13 cellular contexts compared by ENCODE assay signal in genomic region chr6:125745281-125746018, GRCh38. TPM values are rescaled to one million over a fixed set of nuclear protein-coding genes. Genes with fewer than 3 reads are reported as not detected.
DNase-seq lines count a peak whose midpoint lies in the region; ATAC-seq and TF ChIP-seq lines count a peak whose summit lies in the region.
"Had no signal": no experiment of that assay in that cellular context is flagged by ENCODE, and none has a peak within 500 bp of the region (broad histone marks: within the 10 kb centered on the region; RNA-seq: fewer than 3 reads in every experiment).

No MANE protein-coding gene starts in this region.

- H3K4ac ChIP-seq in neuronal stem cell (ENCODE audit: low read length): no peak overlapping the region

- no peak overlapping the region for H2BK15ac ChIP-seq in neuronal stem cell (ENCODE audit: low read length)

- H3K9me2 ChIP-seq in GM23338 (ENCODE audit: insufficient read depth): no peaks in the 10 kb centered on the region
- H3K9me2 ChIP-seq in OCI-LY1 (ENCODE audit: low read depth, low read length): no peaks in the 10 kb centered on the region

- no peaks in the 10 kb centered on the region for H3K79me1 ChIP-seq in neuronal stem cell (ENCODE audit: low read depth, low read length)

- H3K36me3 Mint-ChIP-seq in GM23338 (ENCODE audit: low read depth): no peaks in the 10 kb centered on the region; the same call in 2 of the 3 replicates

- intact Hi-C loops in right cardiac atrium (cut with DNase I): loop anchor here in 1 of 4 donors (5.0 kb wide), 1 partner anchor 433 kb away; no protein-coding TSS in a partner anchor

- H3F3A ChIP-seq in GM23338 (replicated peaks; ENCODE audit: low read depth) (peaks cover 21% of the 10 kb centered on the region), OCI-LY1 (ENCODE audit: insufficient read depth, low read length) (peaks cover 4% of the 10 kb centered on the region; the same call in 1 of the 2 replicates)

- TF ChIP-seq CTCF in GM23338 (conservative IDR thresholded peaks at IDR 0.05; ENCODE audit: low read depth in 2 of 2) (no peak), OCI-LY1 (IDR thresholded peaks at IDR 0.05; ENCODE audit: low read length) (no peak)

- H3K9me3 ChIP-seq in OCI-LY1 (ENCODE audit: low read length) (no peaks in the 10 kb centered on the region), right cardiac atrium (ENCODE audit: control insufficient read depth, low read length) (no peaks in the 10 kb centered on the region), neuronal stem cell (replicated peaks in 1 of 2; ENCODE audit: control insufficient read depth in 2 of 2, insufficient read depth in 1 of 2, low read depth in 1 of 2, low read length in 2 of 2) (no peaks in the 10 kb centered on the region)
- H3K9me3 ChIP-seq: BE2C had no signal

- no peaks in the 10 kb centered on the region; the same call in 2 of the 3 replicates for H3K9me3 Mint-ChIP-seq in GM23338
- H3K9me3 Mint-ChIP-seq: activated T-cell treated with anti-CD3 and anti-CD28 coated beads, Interleukin-2, amount 50 U/mL, for 24 hours had no signal

- H2BK120ac ChIP-seq in neuronal stem cell (ENCODE audit: low read depth, low read length): no peak overlapping the region

- H2BK5ac ChIP-seq in neuronal stem cell (ENCODE audit: low read length): no peak overlapping the region

- H3K4me3 Mint-ChIP-seq in GM23338: peak overlapping the region; percentile 78

- WGBS in right cardiac atrium: 73% methylated on average over 6 of the region's 6 CpGs
- no CpG with 5 or more reads among the region's 6 CpGs for WGBS in neuronal stem cell (ENCODE audit: extremely low coverage in 2 of 2, insufficient read length in 2 of 2, insufficient replicate concordance in 1 of 2), 2 donors

- ATAC-seq in GM23338: peak; percentile 14
- ATAC-seq in right cardiac atrium: no peak
- ATAC-seq: activated CD4-positive, CD25-positive, alpha-beta regulatory T cell treated with anti-CD3 and anti-CD28 coated beads, Interleukin-2, amount 50 U/mL, for 24 hours had no signal

- peak overlapping the region; percentile 96 for H3K9ac ChIP-seq in OCI-LY1 (ENCODE audit: low read length)
- no peak overlapping the region for H3K9ac ChIP-seq in neuronal stem cell (ENCODE audit: low read depth, low read length, poor library complexity)

- H3K27ac Mint-ChIP-seq in GM23338: peak overlapping the region; percentile 34; the same call in 1 of the 2 replicates
- H3K27ac Mint-ChIP-seq: activated T-cell treated with anti-CD3 and anti-CD28 coated beads, Interleukin-2, amount 50 U/mL, for 24 hours had no signal

- H4K8ac ChIP-seq in neuronal stem cell (ENCODE audit: low read depth, low read length): no peak overlapping the region

- peak overlapping the region; percentile 66 for H3K4me3 ChIP-seq in GM23338
- H3K4me3 ChIP-seq in OCI-LY1 (ENCODE audit: low read depth, low read length, poor library complexity, severe bottlenecking): peak overlapping the region; percentile 72
- no peak overlapping the region for H3K4me3 ChIP-seq in right cardiac atrium (ENCODE audit: low read length)
- no peak overlapping the region for H3K4me3 ChIP-seq in neuronal stem cell (ENCODE audit: low read length in 2 of 2)

- no peak overlapping the region for H4K91ac ChIP-seq in neuronal stem cell (ENCODE audit: low read depth, low read length, poor library complexity)

- no peak overlapping the region for H2BK12ac ChIP-seq in neuronal stem cell (ENCODE audit: low read length)

- H2AFZ ChIP-seq in GM23338 (no peak overlapping the region), OCI-LY1 (ENCODE audit: low read length) (no peak overlapping the region), neuronal stem cell (ENCODE audit: low read length) (no peak overlapping the region)

- H3K27me3 Mint-ChIP-seq in GM23338 (ENCODE audit: insufficient read depth, low read depth, poor library complexity): peaks cover 33% of the 10 kb centered on the region

- H3K4me2 ChIP-seq in GM23338 (peak overlapping the region; percentile 86), OCI-LY1 (ENCODE audit: low read length) (peak overlapping the region; percentile 92), neuronal stem cell (ENCODE audit: insufficient read depth, low read length, poor library complexity, severe bottlenecking) (no peak overlapping the region)

- peaks cover 56% of the 10 kb centered on the region for H3K4me1 ChIP-seq in GM23338 (ENCODE audit: insufficient read depth)
- peaks cover 73% of the 10 kb centered on the region for H3K4me1 ChIP-seq in OCI-LY1 (ENCODE audit: insufficient read depth, low read length, severe bottlenecking)
- no peaks in the 10 kb centered on the region for H3K4me1 ChIP-seq in right cardiac atrium (ENCODE audit: control insufficient read depth, insufficient read depth, low read length)
- peaks cover 6 to 12% of the 10 kb centered on the region in 2 donors for H3K4me1 ChIP-seq in neuronal stem cell (ENCODE audit: control insufficient read depth in 2 of 2, insufficient read depth in 1 of 2, low read depth in 1 of 2, low read length in 2 of 2)

- peaks cover 50% of the 10 kb centered on the region for H3K4me1 Mint-ChIP-seq in GM23338

- no peaks in the 10 kb centered on the region for H3K36me3 ChIP-seq in GM23338 (ENCODE audit: insufficient read depth)
- H3K36me3 ChIP-seq in OCI-LY1 (ENCODE audit: insufficient read depth, low read length): no peaks in the 10 kb centered on the region
- no peaks in the 10 kb centered on the region for H3K36me3 ChIP-seq in neuronal stem cell (replicated peaks in 1 of 2; ENCODE audit: control insufficient read depth in 2 of 2, insufficient read depth in 2 of 2, low read length in 2 of 2)
- H3K36me3 ChIP-seq: BE2C had no signal

- DNase-seq in GM23338 (ENCODE audit: low spot score): peak; percentile 73
- peak in 1 of 3 donors; percentile 11 for DNase-seq in right cardiac atrium
- DNase-seq in neuronal stem cell (ENCODE audit: low spot score): peak; percentile 21
- DNase-seq in effector CD8-positive, alpha-beta T cell (lab: John Stamatoyannopoulos, UW): no peak
- DNase-seq in HCEC 1CT: no peak
- no peak for DNase-seq in RKO (ENCODE audit: low spot score)
- DNase-seq in activated effector memory CD4-positive, alpha-beta T cell treated with anti-CD3 and anti-CD28 coated beads, Interleukin-2, amount 50 U/mL, for 16 hours: no peak
- DNase-seq: activated T-cell treated with anti-CD3 and anti-CD28 coated beads, Interleukin-2, amount 50 U/mL, for 24 hours; BE2C; MV-4-11 had no signal

- no peak overlapping the region for H3K23ac ChIP-seq in neuronal stem cell (ENCODE audit: low read depth, low read length, poor library complexity)

- H3K18ac ChIP-seq in neuronal stem cell (ENCODE audit: low read length): no peak overlapping the region

- H4K20me1 ChIP-seq in GM23338 (replicated peaks; ENCODE audit: insufficient read depth) (no peaks in the 10 kb centered on the region), OCI-LY1 (ENCODE audit: insufficient read depth, low read length) (no peaks in the 10 kb centered on the region)

- H3K27me3 ChIP-seq in GM23338 (ENCODE audit: insufficient read depth): peaks cover 27% of the 10 kb centered on the region
- H3K27me3 ChIP-seq in OCI-LY1 (ENCODE audit: insufficient read depth, low read length): no peaks in the 10 kb centered on the region
- no peaks in the 10 kb centered on the region for H3K27me3 ChIP-seq in right cardiac atrium (ENCODE audit: control insufficient read depth, insufficient read depth)
- H3K27me3 ChIP-seq in neuronal stem cell (ENCODE audit: control insufficient read depth in 3 of 3, insufficient read depth in 3 of 3, low read depth in 1 of 3, low read length in 3 of 3): peaks cover 14 to 96% (median 36%) of the 10 kb centered on the region in 3 experiments

- H3K79me2 ChIP-seq in GM23338 (replicated peaks; ENCODE audit: insufficient read depth) (peaks cover 21% of the 10 kb centered on the region), OCI-LY1 (ENCODE audit: insufficient read depth, low read length) (peaks cover 6% of the 10 kb centered on the region; the same call in 1 of the 2 replicates)

- H3K27ac ChIP-seq in GM23338 (ENCODE audit: low read depth): peak overlapping the region; percentile 43
- peak overlapping the region; percentile 98 for H3K27ac ChIP-seq in OCI-LY1 (ENCODE audit: low read depth, low read length, poor library complexity, severe bottlenecking)
- peak overlapping the region; percentile 23 for H3K27ac ChIP-seq in right cardiac atrium (ENCODE audit: low read length)
- no peak overlapping the region for H3K27ac ChIP-seq in neuronal stem cell (replicated peaks; ENCODE audit: low read length)

- no peak overlapping the region for H3K14ac ChIP-seq in neuronal stem cell (ENCODE audit: low read length)

- no peak overlapping the region for H2AK5ac ChIP-seq in neuronal stem cell (ENCODE audit: low read depth, low read length)

TF ChIP-seq in GM23338, 12 proteins besides CTCF, POLR2A, EP300 and RAD21:
- no peak for TF ChIP-seq ZNF114 (CRISPR knock-in tag; IDR thresholded peaks at IDR 0.05)
- TF ChIP-seq CREB1 (CRISPR knock-in tag; IDR thresholded peaks at IDR 0.05; ENCODE audit: low read depth): no peak
- no peak for TF ChIP-seq EZH2phosphoT487 (IDR thresholded peaks at IDR 0.05; ENCODE audit: unreplicated experiment)
- TF ChIP-seq NANOG (IDR thresholded peaks at IDR 0.05; ENCODE audit: borderline replicate concordance): peak; percentile 78; the same call in 1 of the 2 replicates

RNA-seq across cellular contexts. Expression of gene HEY2, which starts 4.0 kb away (rescaled TPM):
- 3.7 and 4.3 TPM in 2 replicates for total RNA-seq in GM23338 (2014; rRNA removed; shearing (Covaris generic))
- polyA plus RNA-seq in GM23338 (2016; fragmentation: Nextera tagmentation; extraction: Ambion mirVana) (7.7 and 8.5 TPM in 2 replicates), right cardiac atrium (3.1 TPM)
- 1 to 10 TPM; 2.6 to 6.0 (median 3.7) TPM for total RNA-seq in right cardiac atrium
- 0.36 TPM for polyA plus RNA-seq in neuronal stem cell (2013, experiment 1 of 2)
- 0.25 TPM for polyA plus RNA-seq in neuronal stem cell (2013, experiment 2 of 2)
- polyA plus RNA-seq: keratinocyte had no signal

RNA-seq across cellular contexts. Expression of gene NCOA7, which starts 45.3 kb away (rescaled TPM):
- total RNA-seq in GM23338 (2014; rRNA removed; shearing (Covaris generic)): 9.3 and 14.8 TPM in 2 replicates
- polyA plus RNA-seq in GM23338 (2016; fragmentation: Nextera tagmentation; extraction: Ambion mirVana) (15.7 and 17.1 TPM in 2 replicates), right cardiac atrium (5.9 TPM)
- 10 to 100 TPM; 12.6 to 18.6 (median 17.0) TPM for total RNA-seq in right cardiac atrium
- 3.4 TPM for polyA plus RNA-seq in neuronal stem cell (2013, experiment 1 of 2)
- polyA plus RNA-seq in neuronal stem cell (2013, experiment 2 of 2): 4.0 TPM

Comparison
In these comparisons a context has a peak if more than half of its experiments do, and no peak if none do; other contexts are left out.
1. DNase-seq: peak in GM23338 (single experiment) and neuronal stem cell (single experiment); none in effector CD8-positive, alpha-beta T cell (single experiment), HCEC 1CT (single experiment), RKO (single experiment) and activated effector memory CD4-positive, alpha-beta T cell treated with anti-CD3 and anti-CD28 coated beads, Interleukin-2, amount 50 U/mL, for 16 hours (single experiment).
2. H3K4me3 ChIP-seq: peak in GM23338 (single experiment) and OCI-LY1 (single experiment); none in right cardiac atrium (single experiment) and neuronal stem cell (0 of 2).